In the genomic region with DNA sequence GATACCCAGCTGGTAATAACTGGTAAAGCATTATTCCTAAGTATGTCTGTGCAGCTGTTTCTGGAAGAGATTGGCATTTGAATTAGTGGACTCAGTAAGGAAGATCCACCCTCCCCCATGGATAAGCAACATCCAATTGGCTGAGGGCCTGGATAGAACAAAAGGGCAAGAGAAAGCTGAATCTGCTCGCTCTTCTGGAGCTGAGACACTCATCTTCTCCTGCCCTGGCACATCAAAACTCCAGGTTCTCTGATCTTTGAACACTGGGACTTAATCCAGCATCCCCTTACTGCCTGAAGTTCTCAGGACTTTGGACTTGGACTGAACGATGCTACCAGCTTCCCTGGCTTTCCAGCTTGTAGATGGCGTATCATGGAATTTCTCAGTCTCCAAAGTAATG, we compare ENCODE assay signal across 1 cellular context.
TF ChIP-seq lines count a peak whose summit lies in the region.

No MANE protein-coding gene starts in this region.

TF ChIP-seq in GM23338, 12 proteins besides CTCF, POLR2A, EP300 and RAD21:
- TF ChIP-seq, protein P1, sequence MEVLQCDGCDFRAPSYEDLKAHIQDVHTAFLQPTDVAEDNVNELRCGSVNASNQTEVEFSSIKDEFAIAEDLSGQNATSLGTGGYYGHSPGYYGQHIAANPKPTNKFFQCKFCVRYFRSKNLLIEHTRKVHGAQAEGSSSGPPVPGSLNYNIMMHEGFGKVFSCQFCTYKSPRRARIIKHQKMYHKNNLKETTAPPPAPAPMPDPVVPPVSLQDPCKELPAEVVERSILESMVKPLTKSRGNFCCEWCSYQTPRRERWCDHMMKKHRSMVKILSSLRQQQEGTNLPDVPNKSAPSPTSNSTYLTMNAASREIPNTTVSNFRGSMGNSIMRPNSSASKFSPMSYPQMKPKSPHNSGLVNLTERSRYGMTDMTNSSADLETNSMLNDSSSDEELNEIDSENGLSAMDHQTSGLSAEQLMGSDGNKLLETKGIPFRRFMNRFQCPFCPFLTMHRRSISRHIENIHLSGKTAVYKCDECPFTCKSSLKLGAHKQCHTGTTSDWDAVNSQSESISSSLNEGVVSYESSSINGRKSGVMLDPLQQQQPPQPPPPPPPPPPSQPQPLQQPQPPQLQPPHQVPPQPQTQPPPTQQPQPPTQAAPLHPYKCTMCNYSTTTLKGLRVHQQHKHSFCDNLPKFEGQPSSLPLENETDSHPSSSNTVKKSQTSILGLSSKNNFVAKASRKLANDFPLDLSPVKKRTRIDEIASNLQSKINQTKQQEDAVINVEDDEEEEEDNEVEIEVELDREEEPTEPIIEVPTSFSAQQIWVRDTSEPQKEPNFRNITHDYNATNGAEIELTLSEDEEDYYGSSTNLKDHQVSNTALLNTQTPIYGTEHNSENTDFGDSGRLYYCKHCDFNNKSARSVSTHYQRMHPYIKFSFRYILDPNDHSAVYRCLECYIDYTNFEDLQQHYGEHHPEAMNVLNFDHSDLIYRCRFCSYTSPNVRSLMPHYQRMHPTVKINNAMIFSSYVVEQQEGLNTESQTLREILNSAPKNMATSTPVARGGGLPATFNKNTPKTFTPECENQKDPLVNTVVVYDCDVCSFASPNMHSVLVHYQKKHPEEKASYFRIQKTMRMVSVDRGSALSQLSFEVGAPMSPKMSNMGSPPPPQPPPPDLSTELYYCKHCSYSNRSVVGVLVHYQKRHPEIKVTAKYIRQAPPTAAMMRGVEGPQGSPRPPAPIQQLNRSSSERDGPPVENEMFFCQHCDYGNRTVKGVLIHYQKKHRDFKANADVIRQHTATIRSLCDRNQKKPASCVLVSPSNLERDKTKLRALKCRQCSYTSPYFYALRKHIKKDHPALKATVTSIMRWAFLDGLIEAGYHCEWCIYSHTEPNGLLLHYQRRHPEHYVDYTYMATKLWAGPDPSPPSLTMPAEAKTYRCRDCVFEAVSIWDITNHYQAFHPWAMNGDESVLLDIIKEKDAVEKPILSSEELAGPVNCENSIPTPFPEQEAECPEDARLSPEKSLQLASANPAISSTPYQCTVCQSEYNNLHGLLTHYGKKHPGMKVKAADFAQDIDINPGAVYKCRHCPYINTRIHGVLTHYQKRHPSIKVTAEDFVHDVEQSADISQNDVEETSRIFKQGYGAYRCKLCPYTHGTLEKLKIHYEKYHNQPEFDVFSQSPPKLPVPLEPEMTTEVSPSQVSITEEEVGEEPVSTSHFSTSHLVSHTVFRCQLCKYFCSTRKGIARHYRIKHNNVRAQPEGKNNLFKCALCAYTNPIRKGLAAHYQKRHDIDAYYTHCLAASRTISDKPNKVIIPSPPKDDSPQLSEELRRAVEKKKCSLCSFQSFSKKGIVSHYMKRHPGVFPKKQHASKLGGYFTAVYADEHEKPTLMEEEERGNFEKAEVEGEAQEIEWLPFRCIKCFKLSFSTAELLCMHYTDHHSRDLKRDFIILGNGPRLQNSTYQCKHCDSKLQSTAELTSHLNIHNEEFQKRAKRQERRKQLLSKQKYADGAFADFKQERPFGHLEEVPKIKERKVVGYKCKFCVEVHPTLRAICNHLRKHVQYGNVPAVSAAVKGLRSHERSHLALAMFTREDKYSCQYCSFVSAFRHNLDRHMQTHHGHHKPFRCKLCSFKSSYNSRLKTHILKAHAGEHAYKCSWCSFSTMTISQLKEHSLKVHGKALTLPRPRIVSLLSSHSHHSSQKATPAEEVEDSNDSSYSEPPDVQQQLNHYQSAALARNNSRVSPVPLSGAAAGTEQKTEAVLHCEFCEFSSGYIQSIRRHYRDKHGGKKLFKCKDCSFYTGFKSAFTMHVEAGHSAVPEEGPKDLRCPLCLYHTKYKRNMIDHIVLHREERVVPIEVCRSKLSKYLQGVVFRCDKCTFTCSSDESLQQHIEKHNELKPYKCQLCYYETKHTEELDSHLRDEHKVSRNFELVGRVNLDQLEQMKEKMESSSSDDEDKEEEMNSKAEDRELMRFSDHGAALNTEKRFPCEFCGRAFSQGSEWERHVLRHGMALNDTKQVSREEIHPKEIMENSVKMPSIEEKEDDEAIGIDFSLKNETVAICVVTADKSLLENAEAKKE (CRISPR knock-in tag; IDR thresholded peaks at IDR 0.05) = no peak
- TF ChIP-seq ZNF114 (CRISPR knock-in tag; IDR thresholded peaks at IDR 0.05) (no peak), ZNF331 (CRISPR knock-in tag; IDR thresholded peaks at IDR 0.05; ENCODE audit: low read depth) (no peak), NANOG (IDR thresholded peaks at IDR 0.05; ENCODE audit: borderline replicate concordance) (no peak), STAT1 (IDR thresholded peaks at IDR 0.05; ENCODE audit: unreplicated experiment) (no peak), REST (IDR thresholded peaks at IDR 0.05; ENCODE audit: unreplicated experiment) (no peak), ETS1 (IDR thresholded peaks at IDR 0.05) (no peak), CREB1 (CRISPR knock-in tag; IDR thresholded peaks at IDR 0.05; ENCODE audit: low read depth) (no peak), EZH2phosphoT487 (IDR thresholded peaks at IDR 0.05; ENCODE audit: unreplicated experiment) (no peak), JUNB (IDR thresholded peaks at IDR 0.05; ENCODE audit: unreplicated experiment) (no peak), EZH2 (IDR thresholded peaks at IDR 0.05; ENCODE audit: low read depth, unreplicated experiment) (no peak), POLR2AphosphoS5 (IDR thresholded peaks at IDR 0.05; ENCODE audit: low read depth) (no peak)
